ENCODE assay signal across 2 cellular contexts in the genomic region with DNA sequence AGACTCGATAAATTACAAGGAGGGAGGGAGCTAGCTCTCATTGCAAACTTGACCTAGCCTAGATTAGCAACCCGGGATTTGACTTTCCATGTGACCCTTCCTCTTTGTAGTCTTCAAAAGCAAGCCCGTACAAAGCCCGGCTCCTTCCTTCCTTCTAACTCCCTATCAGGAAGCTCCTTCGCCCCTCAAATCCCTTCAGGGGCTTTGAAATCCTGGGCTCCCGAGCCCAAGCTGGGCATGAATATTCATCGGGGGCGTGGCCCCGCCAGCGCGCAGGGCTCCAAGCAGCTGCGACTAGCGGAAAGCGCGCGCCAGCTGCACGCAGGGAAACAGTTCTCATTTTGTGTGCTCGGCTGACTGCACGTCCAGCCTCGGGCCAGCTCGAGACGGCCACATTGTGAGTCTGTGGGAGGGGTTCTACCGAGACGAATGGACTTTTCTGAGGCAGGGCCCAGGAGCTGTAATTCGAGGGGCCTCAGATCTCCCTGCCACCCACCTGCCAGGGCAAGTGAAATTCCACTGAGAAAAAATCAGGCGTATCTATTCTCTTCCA.
A peak's percentile ranks its signal among the peaks of the same experiment; 100 is the strongest.
TF ChIP-seq lines count a peak whose summit lies in the region.

No MANE protein-coding gene starts in this region.

TF ChIP-seq in HEK293, 187 proteins besides CTCF, POLR2A, EP300 and RAD21 (continued from another document and continues in another):
- TF ChIP-seq ZNF473 (tag by site-specific recombination; IDR thresholded peaks at IDR 0.05), result no peak
- no peak for TF ChIP-seq ZNF140 (tag by site-specific recombination; IDR thresholded peaks at IDR 0.05)
- no peak for TF ChIP-seq ZNF621 (tag by site-specific recombination; IDR thresholded peaks at IDR 0.05)
- TF ChIP-seq, protein P1, sequence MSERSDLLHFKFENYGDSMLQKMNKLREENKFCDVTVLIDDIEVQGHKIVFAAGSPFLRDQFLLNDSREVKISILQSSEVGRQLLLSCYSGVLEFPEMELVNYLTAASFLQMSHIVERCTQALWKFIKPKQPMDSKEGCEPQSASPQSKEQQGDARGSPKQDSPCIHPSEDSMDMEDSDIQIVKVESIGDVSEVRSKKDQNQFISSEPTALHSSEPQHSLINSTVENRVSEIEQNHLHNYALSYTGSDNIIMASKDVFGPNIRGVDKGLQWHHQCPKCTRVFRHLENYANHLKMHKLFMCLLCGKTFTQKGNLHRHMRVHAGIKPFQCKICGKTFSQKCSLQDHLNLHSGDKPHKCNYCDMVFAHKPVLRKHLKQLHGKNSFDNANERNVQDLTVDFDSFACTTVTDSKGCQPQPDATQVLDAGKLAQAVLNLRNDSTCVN (tag by site-specific recombination; optimal IDR thresholded peaks at IDR 0.05), result peak; percentile 52
- TF ChIP-seq ZNF785 (tag by site-specific recombination; IDR thresholded peaks at IDR 0.05), result no peak
- no peak for TF ChIP-seq ZFP3 (tag by site-specific recombination; IDR thresholded peaks at IDR 0.05; ENCODE audit: low read depth)
- TF ChIP-seq, protein P2, sequence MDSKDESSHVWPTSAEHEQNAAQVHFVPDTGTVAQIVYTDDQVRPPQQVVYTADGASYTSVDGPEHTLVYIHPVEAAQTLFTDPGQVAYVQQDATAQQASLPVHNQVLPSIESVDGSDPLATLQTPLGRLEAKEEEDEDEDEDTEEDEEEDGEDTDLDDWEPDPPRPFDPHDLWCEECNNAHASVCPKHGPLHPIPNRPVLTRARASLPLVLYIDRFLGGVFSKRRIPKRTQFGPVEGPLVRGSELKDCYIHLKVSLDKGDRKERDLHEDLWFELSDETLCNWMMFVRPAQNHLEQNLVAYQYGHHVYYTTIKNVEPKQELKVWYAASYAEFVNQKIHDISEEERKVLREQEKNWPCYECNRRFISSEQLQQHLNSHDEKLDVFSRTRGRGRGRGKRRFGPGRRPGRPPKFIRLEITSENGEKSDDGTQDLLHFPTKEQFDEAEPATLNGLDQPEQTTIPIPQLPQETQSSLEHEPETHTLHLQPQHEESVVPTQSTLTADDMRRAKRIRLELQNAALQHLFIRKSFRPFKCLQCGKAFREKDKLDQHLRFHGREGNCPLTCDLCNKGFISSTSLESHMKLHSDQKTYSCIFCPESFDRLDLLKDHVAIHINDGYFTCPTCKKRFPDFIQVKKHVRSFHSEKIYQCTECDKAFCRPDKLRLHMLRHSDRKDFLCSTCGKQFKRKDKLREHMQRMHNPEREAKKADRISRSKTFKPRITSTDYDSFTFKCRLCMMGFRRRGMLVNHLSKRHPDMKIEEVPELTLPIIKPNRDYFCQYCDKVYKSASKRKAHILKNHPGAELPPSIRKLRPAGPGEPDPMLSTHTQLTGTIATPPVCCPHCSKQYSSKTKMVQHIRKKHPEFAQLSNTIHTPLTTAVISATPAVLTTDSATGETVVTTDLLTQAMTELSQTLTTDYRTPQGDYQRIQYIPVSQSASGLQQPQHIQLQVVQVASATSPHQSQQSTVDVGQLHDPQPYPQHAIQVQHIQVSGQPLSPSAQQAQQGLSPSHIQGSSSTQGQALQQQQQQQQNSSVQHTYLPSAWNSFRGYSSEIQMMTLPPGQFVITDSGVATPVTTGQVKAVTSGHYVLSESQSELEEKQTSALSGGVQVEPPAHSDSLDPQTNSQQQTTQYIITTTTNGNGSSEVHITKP (tag by site-specific recombination; IDR thresholded peaks at IDR 0.05), result peak; percentile 93
- TF ChIP-seq OSR2 (tag by site-specific recombination; IDR thresholded peaks at IDR 0.05), result peak; percentile 18; the same call in 1 of the 2 replicates
- TF ChIP-seq ZNF391 (tag by site-specific recombination; IDR thresholded peaks at IDR 0.05; ENCODE audit: borderline replicate concordance, low read depth), result no peak
- no peak for TF ChIP-seq ZNF544 (tag by site-specific recombination; IDR thresholded peaks at IDR 0.05)
- TF ChIP-seq ZNF404 (tag by site-specific recombination; IDR thresholded peaks at IDR 0.05), result no peak
- TF ChIP-seq, protein P3, sequence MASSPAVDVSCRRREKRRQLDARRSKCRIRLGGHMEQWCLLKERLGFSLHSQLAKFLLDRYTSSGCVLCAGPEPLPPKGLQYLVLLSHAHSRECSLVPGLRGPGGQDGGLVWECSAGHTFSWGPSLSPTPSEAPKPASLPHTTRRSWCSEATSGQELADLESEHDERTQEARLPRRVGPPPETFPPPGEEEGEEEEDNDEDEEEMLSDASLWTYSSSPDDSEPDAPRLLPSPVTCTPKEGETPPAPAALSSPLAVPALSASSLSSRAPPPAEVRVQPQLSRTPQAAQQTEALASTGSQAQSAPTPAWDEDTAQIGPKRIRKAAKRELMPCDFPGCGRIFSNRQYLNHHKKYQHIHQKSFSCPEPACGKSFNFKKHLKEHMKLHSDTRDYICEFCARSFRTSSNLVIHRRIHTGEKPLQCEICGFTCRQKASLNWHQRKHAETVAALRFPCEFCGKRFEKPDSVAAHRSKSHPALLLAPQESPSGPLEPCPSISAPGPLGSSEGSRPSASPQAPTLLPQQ (tag by site-specific recombination; IDR thresholded peaks at IDR 0.05), result peak; percentile 63
- TF ChIP-seq ZNF23 (tag by site-specific recombination; IDR thresholded peaks at IDR 0.05; ENCODE audit: borderline replicate concordance), result no peak
- no peak for TF ChIP-seq SP3 (tag by site-specific recombination; IDR thresholded peaks at IDR 0.05)
- TF ChIP-seq IKZF3 (tag by site-specific recombination; IDR thresholded peaks at IDR 0.05), result peak; percentile 62; the same call in 1 of the 2 replicates
- TF ChIP-seq HOXC10 (CRISPR knock-in tag; IDR thresholded peaks at IDR 0.05), result no peak
- TF ChIP-seq ZNF266 (tag by site-specific recombination; IDR thresholded peaks at IDR 0.05; ENCODE audit: low read depth), result no peak
- TF ChIP-seq ZNF843 (tag by site-specific recombination; IDR thresholded peaks at IDR 0.05), result no peak
- TF ChIP-seq, protein P4, sequence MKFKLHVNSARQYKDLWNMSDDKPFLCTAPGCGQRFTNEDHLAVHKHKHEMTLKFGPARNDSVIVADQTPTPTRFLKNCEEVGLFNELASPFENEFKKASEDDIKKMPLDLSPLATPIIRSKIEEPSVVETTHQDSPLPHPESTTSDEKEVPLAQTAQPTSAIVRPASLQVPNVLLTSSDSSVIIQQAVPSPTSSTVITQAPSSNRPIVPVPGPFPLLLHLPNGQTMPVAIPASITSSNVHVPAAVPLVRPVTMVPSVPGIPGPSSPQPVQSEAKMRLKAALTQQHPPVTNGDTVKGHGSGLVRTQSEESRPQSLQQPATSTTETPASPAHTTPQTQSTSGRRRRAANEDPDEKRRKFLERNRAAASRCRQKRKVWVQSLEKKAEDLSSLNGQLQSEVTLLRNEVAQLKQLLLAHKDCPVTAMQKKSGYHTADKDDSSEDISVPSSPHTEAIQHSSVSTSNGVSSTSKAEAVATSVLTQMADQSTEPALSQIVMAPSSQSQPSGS (tag by site-specific recombination; IDR thresholded peaks at IDR 0.05; ENCODE audit: low read depth), result no peak
- no peak for TF ChIP-seq ZBTB1 (tag by site-specific recombination; IDR thresholded peaks at IDR 0.05)
- TF ChIP-seq HOXD13 (CRISPR knock-in tag; IDR thresholded peaks at IDR 0.05; ENCODE audit: borderline replicate concordance), result no peak
- no peak for TF ChIP-seq ZNF658 (tag by site-specific recombination; IDR thresholded peaks at IDR 0.05)
- TF ChIP-seq ZXDB (tag by site-specific recombination; IDR thresholded peaks at IDR 0.05), result peak; percentile 36; the same call in 1 of the 2 replicates

TF ChIP-seq in SK-N-SH treated with all-trans-retinoic acid at 6 μM for 48 hours, 23 proteins besides CTCF, POLR2A, EP300 and RAD21 (continued from another document):
- TF ChIP-seq ZNF70 (CRISPR knock-in tag; IDR thresholded peaks at IDR 0.05), result no peak
- no peak for TF ChIP-seq TOX (CRISPR knock-in tag; IDR thresholded peaks at IDR 0.05; ENCODE audit: borderline replicate concordance)
- TF ChIP-seq, protein P5, sequence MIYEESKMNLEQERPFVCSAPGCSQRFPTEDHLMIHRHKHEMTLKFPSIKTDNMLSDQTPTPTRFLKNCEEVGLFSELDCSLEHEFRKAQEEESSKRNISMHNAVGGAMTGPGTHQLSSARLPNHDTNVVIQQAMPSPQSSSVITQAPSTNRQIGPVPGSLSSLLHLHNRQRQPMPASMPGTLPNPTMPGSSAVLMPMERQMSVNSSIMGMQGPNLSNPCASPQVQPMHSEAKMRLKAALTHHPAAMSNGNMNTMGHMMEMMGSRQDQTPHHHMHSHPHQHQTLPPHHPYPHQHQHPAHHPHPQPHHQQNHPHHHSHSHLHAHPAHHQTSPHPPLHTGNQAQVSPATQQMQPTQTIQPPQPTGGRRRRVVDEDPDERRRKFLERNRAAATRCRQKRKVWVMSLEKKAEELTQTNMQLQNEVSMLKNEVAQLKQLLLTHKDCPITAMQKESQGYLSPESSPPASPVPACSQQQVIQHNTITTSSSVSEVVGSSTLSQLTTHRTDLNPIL (CRISPR knock-in tag; IDR thresholded peaks at IDR 0.05; ENCODE audit: low read depth), result no peak
- no peak for TF ChIP-seq ZNF565 (CRISPR knock-in tag; conservative IDR thresholded peaks at IDR 0.05; ENCODE audit: low read depth)
- TF ChIP-seq OSR1 (CRISPR knock-in tag; IDR thresholded peaks at IDR 0.05), result no peak
- TF ChIP-seq CSDC2 (CRISPR knock-in tag; IDR thresholded peaks at IDR 0.05), result no peak
- TF ChIP-seq, protein P6, sequence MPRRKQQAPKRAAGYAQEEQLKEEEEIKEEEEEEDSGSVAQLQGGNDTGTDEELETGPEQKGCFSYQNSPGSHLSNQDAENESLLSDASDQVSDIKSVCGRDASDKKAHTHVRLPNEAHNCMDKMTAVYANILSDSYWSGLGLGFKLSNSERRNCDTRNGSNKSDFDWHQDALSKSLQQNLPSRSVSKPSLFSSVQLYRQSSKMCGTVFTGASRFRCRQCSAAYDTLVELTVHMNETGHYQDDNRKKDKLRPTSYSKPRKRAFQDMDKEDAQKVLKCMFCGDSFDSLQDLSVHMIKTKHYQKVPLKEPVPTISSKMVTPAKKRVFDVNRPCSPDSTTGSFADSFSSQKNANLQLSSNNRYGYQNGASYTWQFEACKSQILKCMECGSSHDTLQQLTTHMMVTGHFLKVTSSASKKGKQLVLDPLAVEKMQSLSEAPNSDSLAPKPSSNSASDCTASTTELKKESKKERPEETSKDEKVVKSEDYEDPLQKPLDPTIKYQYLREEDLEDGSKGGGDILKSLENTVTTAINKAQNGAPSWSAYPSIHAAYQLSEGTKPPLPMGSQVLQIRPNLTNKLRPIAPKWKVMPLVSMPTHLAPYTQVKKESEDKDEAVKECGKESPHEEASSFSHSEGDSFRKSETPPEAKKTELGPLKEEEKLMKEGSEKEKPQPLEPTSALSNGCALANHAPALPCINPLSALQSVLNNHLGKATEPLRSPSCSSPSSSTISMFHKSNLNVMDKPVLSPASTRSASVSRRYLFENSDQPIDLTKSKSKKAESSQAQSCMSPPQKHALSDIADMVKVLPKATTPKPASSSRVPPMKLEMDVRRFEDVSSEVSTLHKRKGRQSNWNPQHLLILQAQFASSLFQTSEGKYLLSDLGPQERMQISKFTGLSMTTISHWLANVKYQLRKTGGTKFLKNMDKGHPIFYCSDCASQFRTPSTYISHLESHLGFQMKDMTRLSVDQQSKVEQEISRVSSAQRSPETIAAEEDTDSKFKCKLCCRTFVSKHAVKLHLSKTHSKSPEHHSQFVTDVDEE (CRISPR knock-in tag; IDR thresholded peaks at IDR 0.05), result no peak
- TF ChIP-seq, protein P7, sequence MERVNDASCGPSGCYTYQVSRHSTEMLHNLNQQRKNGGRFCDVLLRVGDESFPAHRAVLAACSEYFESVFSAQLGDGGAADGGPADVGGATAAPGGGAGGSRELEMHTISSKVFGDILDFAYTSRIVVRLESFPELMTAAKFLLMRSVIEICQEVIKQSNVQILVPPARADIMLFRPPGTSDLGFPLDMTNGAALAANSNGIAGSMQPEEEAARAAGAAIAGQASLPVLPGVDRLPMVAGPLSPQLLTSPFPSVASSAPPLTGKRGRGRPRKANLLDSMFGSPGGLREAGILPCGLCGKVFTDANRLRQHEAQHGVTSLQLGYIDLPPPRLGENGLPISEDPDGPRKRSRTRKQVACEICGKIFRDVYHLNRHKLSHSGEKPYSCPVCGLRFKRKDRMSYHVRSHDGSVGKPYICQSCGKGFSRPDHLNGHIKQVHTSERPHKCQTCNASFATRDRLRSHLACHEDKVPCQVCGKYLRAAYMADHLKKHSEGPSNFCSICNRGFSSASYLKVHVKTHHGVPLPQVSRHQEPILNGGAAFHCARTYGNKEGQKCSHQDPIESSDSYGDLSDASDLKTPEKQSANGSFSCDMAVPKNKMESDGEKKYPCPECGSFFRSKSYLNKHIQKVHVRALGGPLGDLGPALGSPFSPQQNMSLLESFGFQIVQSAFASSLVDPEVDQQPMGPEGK (CRISPR knock-in tag; IDR thresholded peaks at IDR 0.05; ENCODE audit: borderline replicate concordance), result no peak
- TF ChIP-seq ZFP3 (CRISPR knock-in tag; IDR thresholded peaks at IDR 0.05), result no peak
- TF ChIP-seq BACH2 (CRISPR knock-in tag; IDR thresholded peaks at IDR 0.05; ENCODE audit: borderline replicate concordance), result no peak
